In the genomic region with DNA sequence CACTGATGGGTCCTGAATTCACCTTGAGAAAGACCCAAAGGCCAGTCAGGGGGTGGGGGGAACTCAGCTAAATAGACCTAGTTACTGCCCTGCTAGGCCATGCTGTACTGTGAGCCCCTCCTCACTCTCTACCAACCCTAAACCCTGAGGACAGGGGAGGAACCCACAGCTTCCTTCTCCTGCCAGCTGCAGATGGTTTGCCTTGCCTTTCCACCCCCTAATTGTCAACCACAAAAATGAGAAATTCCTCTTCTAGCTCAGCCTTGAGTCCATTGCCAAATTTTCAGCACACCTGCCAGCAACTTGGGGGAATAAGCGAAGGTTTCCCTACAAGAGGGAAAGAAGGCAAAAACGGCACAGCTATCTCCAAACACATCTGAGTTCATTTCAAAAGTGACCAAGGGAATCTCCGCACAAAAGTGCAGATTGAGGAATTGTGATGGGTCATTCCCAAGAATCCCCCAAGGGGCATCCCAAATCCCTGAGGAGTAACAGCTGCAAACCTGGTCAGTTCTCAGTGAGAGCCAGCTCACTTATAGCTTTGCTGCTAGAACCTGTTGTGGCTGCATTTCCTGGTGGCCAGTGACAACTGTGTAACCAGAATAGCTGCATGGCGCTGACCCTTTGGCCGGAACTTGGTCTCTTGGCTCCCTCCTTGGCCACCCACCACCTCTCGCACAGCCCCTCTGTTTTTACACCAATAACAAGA, we compare ENCODE assay signal across 20 cellular contexts. TPM values are rescaled to one million over a fixed set of nuclear protein-coding genes. Genes with fewer than 3 reads are reported as not detected.
DNase-seq lines count a peak whose midpoint lies in the region; ATAC-seq and TF ChIP-seq lines count a peak whose summit lies in the region.
"Had no signal": no experiment of that assay in that cellular context is flagged by ENCODE, and none has a peak within 500 bp of the region (broad histone marks: within the 10 kb centered on the region; RNA-seq: fewer than 3 reads in every experiment).

No MANE protein-coding gene starts in this region.

- no peaks in the 10 kb centered on the region for H3K27me3 Mint-ChIP-seq in activated naive CD4-positive, alpha-beta T cell treated with anti-CD3 and anti-CD28 coated beads, Interleukin-2, amount 50 U/mL, for 24 hours
- H3K27me3 Mint-ChIP-seq in activated naive CD4-positive, alpha-beta T cell treated with anti-CD3 and anti-CD28 coated beads for 36 hours (ENCODE audit: low read depth) = no peaks in the 10 kb centered on the region
- H3K27me3 Mint-ChIP-seq in nephron progenitor cell (ENCODE audit: low read depth, poor library complexity) = peaks cover 11% of the 10 kb centered on the region
- H3K27me3 Mint-ChIP-seq: stimulated activated naive CD8-positive, alpha-beta T cell treated with anti-CD3 and anti-CD28 coated beads, Interleukin-15, amount 100 ng/mL, for 72 hours; T-helper 17 cell had no signal

- H3K27ac ChIP-seq in HL-60 (replicated peaks) = peak overlapping the region; percentile 63
- H3K27ac ChIP-seq: body of pancreas, prostate gland had no signal

- peaks cover 2% of the 10 kb centered on the region for H3K36me3 Mint-ChIP-seq in activated naive CD4-positive, alpha-beta T cell treated with anti-CD3 and anti-CD28 coated beads, Interleukin-2, amount 50 U/mL, for 24 hours
- H3K36me3 Mint-ChIP-seq in activated naive CD4-positive, alpha-beta T cell treated with anti-CD3 and anti-CD28 coated beads for 36 hours (ENCODE audit: low read depth) = peaks cover 14% of the 10 kb centered on the region
- H3K36me3 Mint-ChIP-seq in nephron progenitor cell (ENCODE audit: low read depth) = peaks cover 47% of the 10 kb centered on the region

- ATAC-seq in HG03095 (IDR thresholded peaks at IDR 0.05; ENCODE audit: unreplicated experiment) = no peak
- ATAC-seq: activated CD4-positive, CD25-positive, alpha-beta regulatory T cell treated with anti-CD3 and anti-CD28 coated beads, Interleukin-2, amount 50 U/mL, for 24 hours; body of pancreas; stimulated activated naive CD8-positive, alpha-beta T cell treated with anti-CD3 and anti-CD28 coated beads, Interleukin-15, amount 100 ng/mL, for 72 hours; T-helper 17 cell had no signal

- intact Hi-C loops in activated naive CD4-positive, alpha-beta T cell treated with anti-CD3 and anti-CD28 coated beads for 36 hours (cut with micrococcal nuclease) = no loop called here

- no peaks in the 10 kb centered on the region for H3K9me3 Mint-ChIP-seq in activated naive CD4-positive, alpha-beta T cell treated with anti-CD3 and anti-CD28 coated beads, Interleukin-2, amount 50 U/mL, for 24 hours
- no peaks in the 10 kb centered on the region for H3K9me3 Mint-ChIP-seq in activated naive CD4-positive, alpha-beta T cell treated with anti-CD3 and anti-CD28 coated beads for 36 hours
- no peaks in the 10 kb centered on the region for H3K9me3 Mint-ChIP-seq in nephron progenitor cell
- H3K9me3 Mint-ChIP-seq: stimulated activated naive CD8-positive, alpha-beta T cell treated with anti-CD3 and anti-CD28 coated beads, Interleukin-15, amount 100 ng/mL, for 72 hours had no signal

- CTCF ChIA-PET in activated naive CD4-positive, alpha-beta T cell treated with anti-CD3 and anti-CD28 coated beads for 36 hours (lab: Charles Lee) = interaction anchor here (0.7 to 0.9 kb wide), 3 partner anchors 19 to 88 kb away, joined by 3 to 4 read pairs (median 3); no protein-coding TSS in a partner anchor

- H3K4me1 Mint-ChIP-seq in activated naive CD4-positive, alpha-beta T cell treated with anti-CD3 and anti-CD28 coated beads, Interleukin-2, amount 50 U/mL, for 24 hours = peaks cover 35% of the 10 kb centered on the region
- H3K4me1 Mint-ChIP-seq in activated naive CD4-positive, alpha-beta T cell treated with anti-CD3 and anti-CD28 coated beads for 36 hours (ENCODE audit: low read depth) = peaks cover 21% of the 10 kb centered on the region
- peaks cover 33% of the 10 kb centered on the region for H3K4me1 Mint-ChIP-seq in nephron progenitor cell

- no peak for DNase-seq in activated naive CD4-positive, alpha-beta T cell treated with anti-CD3 and anti-CD28 coated beads for 36 hours
- DNase-seq in HL-60 (ENCODE audit: low read depth in 1 of 2, low spot score in 1 of 2) (peak; percentile 78 to 88), UCSD-AML1 (lab: John Stamatoyannopoulos, UW; ENCODE audit: unreplicated experiment) (peak; percentile 35), nephron progenitor cell (no peak), DMS114 treated with DMSO at 0.1 percent for 48 hours (lab: John Stamatoyannopoulos, UW; ENCODE audit: unreplicated experiment) (no peak), A172 (ENCODE audit: low spot score) (no peak)
- DNase-seq: activated naive CD4-positive, alpha-beta T cell treated with anti-CD3 and anti-CD28 coated beads, Interleukin-2, amount 50 U/mL, for 16 hours; body of pancreas; effector CD4-positive, alpha-beta T cell; NCI-H2081; NCI-H524 treated with DMSO at 0.1 percent for 48 hours; RPMI8226; stimulated activated CD4-positive, alpha-beta T cell treated with anti-CD3 and anti-CD28 coated beads, Interleukin-12 subunit alpha, Interleukin-12 subunit beta, amount 100 ng/mL, for 4 hours; stimulated activated naive CD8-positive, alpha-beta T cell treated with anti-CD3 and anti-CD28 coated beads, Interleukin-15, amount 100 ng/mL, for 72 hours; T-helper 17 cell had no signal

- TF ChIP-seq CTCF in HL-60 (IDR thresholded peaks at IDR 0.05; ENCODE audit: insufficient read depth, low read length) (no peak), nephron progenitor cell (IDR thresholded peaks at IDR 0.05) (no peak)

- H3K4me3 ChIP-seq in HL-60 (replicated peaks; ENCODE audit: insufficient read depth, low read length) = no peak overlapping the region
- H3K4me3 ChIP-seq: body of pancreas, prostate gland had no signal

- H3K27me3 ChIP-seq in HL-60 (ENCODE audit: insufficient read depth, poor library complexity, severe bottlenecking) = no peaks in the 10 kb centered on the region
- H3K27me3 ChIP-seq: body of pancreas had no signal

- peak overlapping the region; percentile 68 for H3K27ac Mint-ChIP-seq in activated naive CD4-positive, alpha-beta T cell treated with anti-CD3 and anti-CD28 coated beads, Interleukin-2, amount 50 U/mL, for 24 hours
- no peak overlapping the region for H3K27ac Mint-ChIP-seq in activated naive CD4-positive, alpha-beta T cell treated with anti-CD3 and anti-CD28 coated beads for 36 hours
- peak overlapping the region; percentile 92 for H3K27ac Mint-ChIP-seq in nephron progenitor cell

- no peak overlapping the region for H3K4me3 Mint-ChIP-seq in activated naive CD4-positive, alpha-beta T cell treated with anti-CD3 and anti-CD28 coated beads, Interleukin-2, amount 50 U/mL, for 24 hours
- H3K4me3 Mint-ChIP-seq in activated naive CD4-positive, alpha-beta T cell treated with anti-CD3 and anti-CD28 coated beads for 36 hours = no peak overlapping the region
- no peak overlapping the region for H3K4me3 Mint-ChIP-seq in nephron progenitor cell
- H3K4me3 Mint-ChIP-seq: stimulated activated naive CD8-positive, alpha-beta T cell treated with anti-CD3 and anti-CD28 coated beads, Interleukin-15, amount 100 ng/mL, for 72 hours; T-helper 17 cell had no signal

RNA-seq across cellular contexts. Expression of a gene that starts 2.4 kb away (rescaled TPM):
- not detected for total RNA-seq in activated naive CD4-positive, alpha-beta T cell treated with anti-CD3 and anti-CD28 coated beads for 36 hours
- not detected in 2 replicates for total RNA-seq in A172 (2014; rRNA removed; shearing (Covaris generic))
- total RNA-seq: body of pancreas, urinary bladder had no signal

RNA-seq across cellular contexts. Expression of a gene that starts 6.1 kb away (rescaled TPM):
- total RNA-seq in activated naive CD4-positive, alpha-beta T cell treated with anti-CD3 and anti-CD28 coated beads for 36 hours = 10 to 100 TPM; 13.3 to 14.1 TPM
- 0.24 and 1.3 TPM in 2 replicates for total RNA-seq in A172 (2014; rRNA removed; shearing (Covaris generic))

RNA-seq across cellular contexts. Expression of a gene that starts 40.8 kb away (rescaled TPM):
- 10 to 100 TPM; 18.1 to 20.0 TPM for total RNA-seq in activated naive CD4-positive, alpha-beta T cell treated with anti-CD3 and anti-CD28 coated beads for 36 hours
- total RNA-seq in A172 (2014; rRNA removed; shearing (Covaris generic)) = 34.6 and 40.5 TPM in 2 replicates

RNA-seq across cellular contexts. Expression of a gene that starts 47.3 kb away (rescaled TPM):
- 100 to 1,000 TPM; 159 to 174 TPM for total RNA-seq in activated naive CD4-positive, alpha-beta T cell treated with anti-CD3 and anti-CD28 coated beads for 36 hours
- total RNA-seq in A172 (2014; rRNA removed; shearing (Covaris generic)) = 92.7 and 102 TPM in 2 replicates

Comparison
In these comparisons a context has a peak if more than half of its experiments do, and no peak if none do; other contexts are left out.
1. DNase-seq: peak in HL-60 (2 of 2) and UCSD-AML1 (single experiment); none in activated naive CD4-positive, alpha-beta T cell treated with anti-CD3 and anti-CD28 coated beads for 36 hours (single experiment), nephron progenitor cell (single experiment), DMS114 treated with DMSO at 0.1 percent for 48 hours (single experiment) and A172 (single experiment).